ENCODE assay signal across 8 cellular contexts in the genomic region with DNA sequence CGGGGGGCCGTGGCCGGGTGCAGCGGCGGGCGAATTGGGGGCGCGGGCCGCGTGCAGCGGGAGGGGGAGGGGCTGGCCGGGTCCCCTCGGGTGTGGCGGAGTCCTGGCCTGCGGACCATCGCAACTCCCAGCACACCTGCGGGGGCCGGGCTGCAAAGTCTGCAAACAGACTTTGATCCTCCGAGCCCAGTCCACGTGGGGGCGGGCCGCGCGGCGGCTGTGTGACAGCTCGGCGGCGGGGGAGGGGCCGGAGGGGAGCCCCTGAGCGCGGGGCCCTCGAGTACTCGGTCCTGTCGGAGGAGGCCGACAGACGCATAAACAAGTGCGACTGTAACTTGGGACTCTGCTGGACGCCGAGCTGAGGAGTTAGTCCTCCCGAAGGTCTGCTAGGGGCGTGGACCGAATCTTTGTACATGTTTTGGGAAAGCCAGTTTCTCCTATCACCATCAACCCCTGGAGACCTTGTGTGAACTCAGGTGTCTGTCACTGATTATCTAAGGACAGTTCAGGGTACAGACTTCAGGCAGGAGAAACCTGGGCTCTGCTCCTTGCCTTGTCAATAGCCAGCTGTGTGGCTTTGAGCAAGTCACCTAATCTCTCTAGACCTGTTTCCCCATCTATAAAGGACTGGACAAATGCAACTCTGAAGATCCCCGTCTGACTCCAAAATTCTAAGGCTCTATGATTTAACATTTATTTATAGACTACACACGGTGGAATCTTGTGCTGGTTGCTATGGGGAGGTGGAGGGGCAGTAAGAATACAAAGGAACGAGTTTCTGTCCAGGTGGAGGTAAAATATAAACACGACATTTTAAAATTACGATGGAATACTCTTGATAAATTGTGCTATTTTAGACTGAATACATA. TPM values are rescaled to one million over a fixed set of nuclear protein-coding genes. Genes with fewer than 3 reads are reported as not detected.
DNase-seq lines count a peak whose midpoint lies in the region; ATAC-seq and TF ChIP-seq lines count a peak whose summit lies in the region.

No MANE protein-coding gene starts in this region.

- H3K4me1 Mint-ChIP-seq in effector memory CD8-positive, alpha-beta T cell (ENCODE audit: low read depth in 2 of 2): peaks cover 11 to 31% of the 10 kb centered on the region in 2 donors
- H3K4me1 Mint-ChIP-seq in naive B cell: peaks cover 20 to 33% (median 23%) of the 10 kb centered on the region in 3 donors

- H3K27ac ChIP-seq in SK-N-SH (ENCODE audit: low read depth in 2 of 2, low read length in 1 of 2): peak overlapping the region; percentile 12 to 65; a peak in 3 of 4 replicates

- WGBS in SK-N-SH (ENCODE audit: low lambda C conversion rate): 20% methylated on average over 22 of the region's 47 CpGs

- H3K9me2 ChIP-seq in SK-N-SH: no peaks in the 10 kb centered on the region

- peaks cover 43% of the 10 kb centered on the region for H3K79me2 ChIP-seq in SK-N-SH (ENCODE audit: insufficient read depth)

- TF ChIP-seq RAD21 in SK-N-SH (IDR thresholded peaks at IDR 0.05; ENCODE audit: low read length): no peak

- H3K4me3 Mint-ChIP-seq in effector memory CD8-positive, alpha-beta T cell: peak overlapping the region; percentile 88 to 91
- peak overlapping the region; percentile 85 to 92 (median 90) for H3K4me3 Mint-ChIP-seq in naive B cell

- no peaks in the 10 kb centered on the region for H3K27me3 Mint-ChIP-seq in effector memory CD8-positive, alpha-beta T cell
- H3K27me3 Mint-ChIP-seq in naive B cell: no peaks in the 10 kb centered on the region

- H3K27me3 ChIP-seq in H7 (ENCODE audit: control insufficient read depth, insufficient read depth, low read length) (peaks cover 5% of the 10 kb centered on the region; the same call in 1 of the 2 replicates), SK-N-SH (ENCODE audit: insufficient read depth) (no peaks in the 10 kb centered on the region)

- peak overlapping the region; percentile 78 for H3K4me2 ChIP-seq in SK-N-SH

- peaks cover 23 to 24% of the 10 kb centered on the region in 2 experiments; a peak in 3 of 4 replicates for H3K4me1 ChIP-seq in SK-N-SH (ENCODE audit: control insufficient read depth in 1 of 2, insufficient read depth in 2 of 2, low read depth in 1 of 2, low read length in 1 of 2)

- CTCF ChIA-PET in SK-N-SH (lab: Yijun Ruan, JAX): interaction anchor here (1.1 to 3.1 kb wide), 11 partner anchors 23 to 101 kb away, joined by 3 to 31 read pairs (median 5); no protein-coding TSS in a partner anchor

- H3F3A ChIP-seq in SK-N-SH (replicated peaks; ENCODE audit: insufficient read depth): no peaks in the 10 kb centered on the region

- peaks cover 15% of the 10 kb centered on the region for H3K36me3 Mint-ChIP-seq in effector memory CD8-positive, alpha-beta T cell (ENCODE audit: insufficient read depth)
- H3K36me3 Mint-ChIP-seq in naive B cell: no peaks in the 10 kb centered on the region

- peak overlapping the region; percentile 86 for H2AFZ ChIP-seq in SK-N-SH (ENCODE audit: low read depth)

- H3K36me3 ChIP-seq in H7 (replicated peaks; ENCODE audit: control insufficient read depth, insufficient read depth, low read length): no peaks in the 10 kb centered on the region
- H3K36me3 ChIP-seq in SK-N-SH (replicated peaks in 1 of 2; ENCODE audit: control insufficient read depth in 1 of 2, insufficient read depth in 2 of 2, low read length in 1 of 2): peaks cover 12 to 15% of the 10 kb centered on the region in 2 experiments

- peak overlapping the region; percentile 58 for H3K4me3 ChIP-seq in H7 (ENCODE audit: insufficient read depth, low read depth, low read length)
- H3K4me3 ChIP-seq in SK-N-SH (ENCODE audit: low read depth in 2 of 2, low read length in 1 of 2): peak overlapping the region; percentile 59 to 60

- TF ChIP-seq EP300 in SK-N-SH (IDR thresholded peaks at IDR 0.05; ENCODE audit: borderline replicate concordance in 1 of 2, low read depth in 1 of 2, low read length in 1 of 2): no peak

- H3K9me3 ChIP-seq in SK-N-SH: no peaks in the 10 kb centered on the region

- H3K9me3 Mint-ChIP-seq in effector memory CD8-positive, alpha-beta T cell: no peaks in the 10 kb centered on the region
- H3K9me3 Mint-ChIP-seq in naive B cell: no peaks in the 10 kb centered on the region

- DNase-seq in activated T-cell treated with anti-CD3 and anti-CD28 coated beads for 1 hour (ENCODE audit: low read depth): peak; percentile 77
- DNase-seq in activated T-cell treated with anti-CD3 and anti-CD28 coated beads, Interleukin-2, amount 50 U/mL, for 48 hours: no peak
- no peak for DNase-seq in H7
- peak; percentile 89 for DNase-seq in KG1 (lab: John Stamatoyannopoulos, UW)
- no peak for DNase-seq in SK-N-SH
- DNase-seq in effector memory CD8-positive, alpha-beta T cell: peak in 1 of 3 experiments; percentile 63
- DNase-seq in naive B cell: no peak
- DNase-seq in GM03348 (ENCODE audit: low spot score): no peak

- H3K9ac ChIP-seq in SK-N-SH: peak overlapping the region; percentile 57; the same call in 1 of the 2 replicates

- no peak for TF ChIP-seq CTCF in SK-N-SH (IDR thresholded peaks at IDR 0.05)

- peak; percentile 46 for ATAC-seq in effector memory CD8-positive, alpha-beta T cell (replicated peaks)
- peak; percentile 54 for ATAC-seq in naive B cell (ENCODE audit: low read depth in 2 of 2)

- POLR2A ChIA-PET in SK-N-SH (lab: Yijun Ruan, JAX): interaction anchor here (1.1 kb wide), 2 partner anchors 64 to 87 kb away, joined by 3 to 5 read pairs; a partner anchor contains a TSS

- peak overlapping the region; percentile 48 to 59 for H3K27ac Mint-ChIP-seq in effector memory CD8-positive, alpha-beta T cell
- H3K27ac Mint-ChIP-seq in naive B cell: peak overlapping the region; percentile 19 to 90 (median 82)

- H4K20me1 ChIP-seq in SK-N-SH (ENCODE audit: insufficient read depth): peaks cover 35% of the 10 kb centered on the region

TF ChIP-seq in SK-N-SH, 30 proteins besides CTCF, POLR2A, EP300 and RAD21:
- TF ChIP-seq, protein P1, sequence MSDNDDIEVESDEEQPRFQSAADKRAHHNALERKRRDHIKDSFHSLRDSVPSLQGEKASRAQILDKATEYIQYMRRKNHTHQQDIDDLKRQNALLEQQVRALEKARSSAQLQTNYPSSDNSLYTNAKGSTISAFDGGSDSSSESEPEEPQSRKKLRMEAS (IDR thresholded peaks at IDR 0.05; ENCODE audit: low read depth): peak; percentile 73; the same call in 1 of the 2 replicates
- TF ChIP-seq NFIC (IDR thresholded peaks at IDR 0.05; ENCODE audit: borderline replicate concordance): no peak
- peak; percentile 87 for TF ChIP-seq SIN3A (IDR thresholded peaks at IDR 0.05; ENCODE audit: borderline replicate concordance, low read depth, low read length)
- TF ChIP-seq YY1 (IDR thresholded peaks at IDR 0.05; ENCODE audit: low read depth): no peak
- no peak for TF ChIP-seq FOSL2 (IDR thresholded peaks at IDR 0.05; ENCODE audit: borderline replicate concordance, low read depth)
- no peak for TF ChIP-seq FOXM1 (IDR thresholded peaks at IDR 0.05; ENCODE audit: low read depth)
- TF ChIP-seq NRF1 (IDR thresholded peaks at IDR 0.05; ENCODE audit: low read depth, low read length): no peak
- no peak for TF ChIP-seq MEF2A (IDR thresholded peaks at IDR 0.05; ENCODE audit: borderline replicate concordance, low read depth)
- TF ChIP-seq, protein P2, sequence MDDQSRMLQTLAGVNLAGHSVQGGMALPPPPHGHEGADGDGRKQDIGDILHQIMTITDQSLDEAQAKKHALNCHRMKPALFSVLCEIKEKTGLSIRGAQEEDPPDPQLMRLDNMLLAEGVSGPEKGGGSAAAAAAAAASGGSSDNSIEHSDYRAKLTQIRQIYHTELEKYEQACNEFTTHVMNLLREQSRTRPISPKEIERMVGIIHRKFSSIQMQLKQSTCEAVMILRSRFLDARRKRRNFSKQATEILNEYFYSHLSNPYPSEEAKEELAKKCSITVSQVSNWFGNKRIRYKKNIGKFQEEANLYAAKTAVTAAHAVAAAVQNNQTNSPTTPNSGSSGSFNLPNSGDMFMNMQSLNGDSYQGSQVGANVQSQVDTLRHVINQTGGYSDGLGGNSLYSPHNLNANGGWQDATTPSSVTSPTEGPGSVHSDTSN (IDR thresholded peaks at IDR 0.05): no peak
- no peak for TF ChIP-seq CHD2 (IDR thresholded peaks at IDR 0.05; ENCODE audit: low read length, partially characterized antibody)
- TF ChIP-seq, protein P3, sequence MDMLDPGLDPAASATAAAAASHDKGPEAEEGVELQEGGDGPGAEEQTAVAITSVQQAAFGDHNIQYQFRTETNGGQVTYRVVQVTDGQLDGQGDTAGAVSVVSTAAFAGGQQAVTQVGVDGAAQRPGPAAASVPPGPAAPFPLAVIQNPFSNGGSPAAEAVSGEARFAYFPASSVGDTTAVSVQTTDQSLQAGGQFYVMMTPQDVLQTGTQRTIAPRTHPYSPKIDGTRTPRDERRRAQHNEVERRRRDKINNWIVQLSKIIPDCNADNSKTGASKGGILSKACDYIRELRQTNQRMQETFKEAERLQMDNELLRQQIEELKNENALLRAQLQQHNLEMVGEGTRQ (IDR thresholded peaks at IDR 0.05; ENCODE audit: borderline replicate concordance, low read depth, low read length): no peak
- peak; percentile 98 for TF ChIP-seq MXI1 (IDR thresholded peaks at IDR 0.05; ENCODE audit: low read depth, low read length)
- TF ChIP-seq RCOR1 (IDR thresholded peaks at IDR 0.05; ENCODE audit: low read length): no peak

RNA-seq across cellular contexts. Expression of a gene that starts 0.7 kb away (rescaled TPM):
- total RNA-seq in H7 (2014; rRNA removed; shearing (Covaris generic)): 9.1 and 12.4 TPM in 2 replicates
- 6.9 and 7.2 TPM in 2 replicates for polyA plus RNA-seq in SK-N-SH (2012; rRNA removed)
- polyA plus RNA-seq in SK-N-SH (2012; cell fraction: cytosol; rRNA removed): 8.1 and 9.4 TPM in 2 replicates
- 8.6 and 10.0 TPM in 2 replicates for polyA plus RNA-seq in SK-N-SH (2012; cell fraction: nucleus; rRNA removed)
- polyA plus RNA-seq in naive B cell (ENCODE audit: low read depth in 6 of 6): 1 to 10 TPM in 2 of 6 donors, under 1 TPM in 4; 0.73 to 1.7 (median 1.00) TPM

Comparison
In these comparisons a context has a peak if more than half of its experiments do, and no peak if none do; other contexts are left out.
1. DNase-seq: peak in activated T-cell treated with anti-CD3 and anti-CD28 coated beads for 1 hour (single experiment) and KG1 (single experiment); none in activated T-cell treated with anti-CD3 and anti-CD28 coated beads, Interleukin-2, amount 50 U/mL, for 48 hours (0 of 2), H7 (single experiment), SK-N-SH (single experiment), naive B cell (single experiment) and GM03348 (single experiment).